In genomic region chr2:28004086-28004485, GRCh38 we compare ENCODE assay signal across 12 cellular contexts.
DNase-seq lines count a peak whose midpoint lies in the region; ATAC-seq, FAIRE-seq and TF ChIP-seq lines count a peak whose summit lies in the region.
"Had no signal": no experiment of that assay in that cellular context is flagged by ENCODE, and none has a peak within 500 bp of the region (broad histone marks: within the 10 kb centered on the region; RNA-seq: fewer than 3 reads in every experiment).

No MANE protein-coding gene starts in this region.

- no peaks in the 10 kb centered on the region for H3K9me3 ChIP-seq in body of pancreas

- DNase-seq in AG08396 (ENCODE audit: low spot score) (peak; percentile 41), HFF-Myc (ENCODE audit: extremely low read depth, low read depth) (peak; percentile 51), foreskin keratinocyte (peak; percentile 48 to 73), body of pancreas (no peak), mesothelial cell of epicardium (ENCODE audit: low spot score in 2 of 2, unreplicated experiment in 2 of 2) (no peak), NCI-H748 treated with DMSO at 0.1 percent for 48 hours (lab: John Stamatoyannopoulos, UW) (no peak)
- DNase-seq: activated CD4-positive, CD25-positive, alpha-beta regulatory T cell treated with anti-CD3 and anti-CD28 coated beads, Interleukin-2, amount 50 U/mL, for 72 hours; left colon; small intestine had no signal

- H3K27ac Mint-ChIP-seq in mesothelial cell of epicardium, result no peak overlapping the region

- intact Hi-C loops in body of pancreas (cut with DNase I), result no loop called here

- ATAC-seq in foreskin keratinocyte (peak; percentile 50), body of pancreas (no peak), HG02884 (IDR thresholded peaks at IDR 0.05; ENCODE audit: unreplicated experiment) (no peak)
- ATAC-seq: left colon had no signal

- H3K9me3 Mint-ChIP-seq in mesothelial cell of epicardium, result peaks cover 22% of the 10 kb centered on the region

- H3K4me1 Mint-ChIP-seq in mesothelial cell of epicardium, result no peaks in the 10 kb centered on the region

- H3K36me3 Mint-ChIP-seq in mesothelial cell of epicardium, result peaks cover 11% of the 10 kb centered on the region

- no peak for TF ChIP-seq POLR2A in body of pancreas (IDR thresholded peaks at IDR 0.05)

- TF ChIP-seq CTCF in HFF-Myc (IDR thresholded peaks at IDR 0.05; ENCODE audit: low read depth, low read length, missing control alignments), result no peak
- TF ChIP-seq CTCF in foreskin keratinocyte (conservative IDR thresholded peaks at IDR 0.05), result no peak
- no peak for TF ChIP-seq CTCF in body of pancreas (IDR thresholded peaks at IDR 0.05)
- TF ChIP-seq CTCF in mesothelial cell of epicardium (IDR thresholded peaks at IDR 0.05; ENCODE audit: unreplicated experiment), result no peak

- 59 to 69% methylated on average over 2 of the region's 2 CpGs for whole genome bisulfite sequencing in body of pancreas, 2 donors

- no peak overlapping the region for H3K4me3 ChIP-seq in HFF-Myc (replicated peaks; ENCODE audit: low read depth, low read length)
- H3K4me3 ChIP-seq in body of pancreas, result no peak overlapping the region
- H3K4me3 ChIP-seq: dorsolateral prefrontal cortex had no signal

- peak; percentile 50 for FAIRE-seq in TTC549 (lab: Jason Lieb, UNC)
- FAIRE-seq: small intestine had no signal

- H3K36me3 ChIP-seq in body of pancreas (replicated peaks in 1 of 2; ENCODE audit: insufficient read depth in 1 of 2, low read depth in 2 of 2), result no peaks in the 10 kb centered on the region

- no peaks in the 10 kb centered on the region for H3K27me3 Mint-ChIP-seq in mesothelial cell of epicardium (ENCODE audit: low read depth)

- H3K4me3 Mint-ChIP-seq in mesothelial cell of epicardium, result no peak overlapping the region

- H3K27ac ChIP-seq in foreskin keratinocyte, result peak overlapping the region; percentile 19
- no peak overlapping the region for H3K27ac ChIP-seq in body of pancreas

- H3K27me3 ChIP-seq in foreskin keratinocyte (no peaks in the 10 kb centered on the region), body of pancreas (no peaks in the 10 kb centered on the region)
- H3K27me3 ChIP-seq: dorsolateral prefrontal cortex had no signal

- H3K4me1 ChIP-seq in foreskin keratinocyte, result peaks cover 5% of the 10 kb centered on the region
- H3K4me1 ChIP-seq in body of pancreas, result no peaks in the 10 kb centered on the region

Comparison
In these comparisons a context has a peak if more than half of its experiments do, and no peak if none do; other contexts are left out.
1. DNase-seq: peak in AG08396 (single experiment), HFF-Myc (single experiment) and foreskin keratinocyte (2 of 2); none in body of pancreas (0 of 4), mesothelial cell of epicardium (0 of 2) and NCI-H748 treated with DMSO at 0.1 percent for 48 hours (single experiment).